Comparison of ENCODE assay signal across 1 cellular context in genomic region chr4:3783691-3784306, GRCh38.
TF ChIP-seq lines count a peak whose summit lies in the region.

No MANE protein-coding gene starts in this region.

TF ChIP-seq in H1, 55 proteins besides CTCF, POLR2A, EP300 and RAD21:
- TF ChIP-seq GABPA (IDR thresholded peaks at IDR 0.05; ENCODE audit: borderline replicate concordance, insufficient read depth, low read length) (peak; percentile 53; the same call in 1 of the 2 replicates), MAX (IDR thresholded peaks at IDR 0.05) (no peak), EGR1 (IDR thresholded peaks at IDR 0.05; ENCODE audit: borderline replicate concordance, low read depth, low read length) (peak; percentile 99)
